In the genomic region with DNA sequence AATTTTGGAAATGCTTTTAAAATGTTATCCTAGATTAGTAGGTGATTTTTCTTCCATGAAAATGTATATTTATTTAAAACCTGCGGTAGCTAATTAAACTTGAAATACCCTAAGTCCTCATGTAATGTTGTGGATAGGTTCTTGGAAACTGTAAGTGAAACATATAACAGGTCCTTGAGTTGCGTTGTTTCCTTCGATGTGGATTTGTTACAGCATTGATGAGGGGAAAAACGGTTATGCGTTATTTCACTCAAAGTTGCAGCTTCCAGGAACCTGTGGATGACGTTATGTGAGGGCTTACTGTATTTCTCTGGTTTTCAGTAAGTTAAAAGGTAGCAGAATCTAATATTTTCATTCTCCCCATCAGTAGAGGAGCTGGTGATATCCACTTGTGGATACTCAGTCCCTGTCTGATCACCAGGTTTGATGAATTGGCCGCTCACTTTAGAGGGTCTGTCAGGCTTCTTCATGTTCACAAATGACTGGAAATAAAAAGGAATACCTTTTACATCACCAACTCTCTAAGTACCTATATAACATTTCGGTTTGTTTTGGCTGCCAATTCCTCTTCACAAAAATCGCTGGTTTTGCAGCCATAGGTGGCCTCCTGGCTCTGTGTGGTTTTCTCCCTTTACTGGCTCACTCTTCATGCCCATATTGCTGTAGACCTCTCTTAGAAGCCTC, we compare ENCODE assay signal across 15 cellular contexts.
DNase-seq lines count a peak whose midpoint lies in the region; ATAC-seq, FAIRE-seq and TF ChIP-seq lines count a peak whose summit lies in the region.
"Had no signal": no experiment of that assay in that cellular context is flagged by ENCODE, and none has a peak within 500 bp of the region (broad histone marks: within the 10 kb centered on the region; RNA-seq: fewer than 3 reads in every experiment).

No MANE protein-coding gene starts in this region.

- H3K4me1 ChIP-seq in keratinocyte (ENCODE audit: control insufficient read depth, extremely low read depth, insufficient read depth, low read length) (peaks cover 60% of the 10 kb centered on the region), rectal smooth muscle tissue (ENCODE audit: control insufficient read depth, insufficient read depth, low read length) (peaks cover 29% of the 10 kb centered on the region)

- H3K4me3 ChIP-seq in AG04450 (ENCODE audit: low read depth, low read length) (no peak overlapping the region), keratinocyte (ENCODE audit: control insufficient read depth in 2 of 3, extremely low read depth in 1 of 3, insufficient read depth in 2 of 3, low read depth in 1 of 3, low read length in 3 of 3) (no peak overlapping the region), rectal smooth muscle tissue (ENCODE audit: low read length) (no peak overlapping the region)
- H3K4me3 ChIP-seq: thyroid gland had no signal

- dilution Hi-C loops in keratinocyte (cut with MboI; ENCODE audit: extremely low pct_ligation_motif_present, low sequenced_read_pairs): no loop called here

- POLR2A ChIA-PET in AG04450 (lab: Yijun Ruan, JAX): no interaction called here
- POLR2A ChIA-PET in naive thymus-derived CD8-positive, alpha-beta T cell (lab: Charles Lee): no interaction called here

- CTCF ChIA-PET in AG04450 (lab: Charles Lee): interaction anchor here (1.5 kb wide), 1 partner anchor 46 kb away, joined by 3 read pairs; no protein-coding TSS in a partner anchor

- peaks cover 35% of the 10 kb centered on the region for H3K4me1 Mint-ChIP-seq in T-helper 17 cell
- H3K4me1 Mint-ChIP-seq in naive thymus-derived CD8-positive, alpha-beta T cell: peaks cover 21 to 57% (median 36%) of the 10 kb centered on the region in 4 donors

- ATAC-seq in T-helper 17 cell: no peak
- ATAC-seq in naive thymus-derived CD8-positive, alpha-beta T cell: no peak
- ATAC-seq: activated CD8-positive, alpha-beta T cell treated with anti-CD3 and anti-CD28 coated beads for 36 hours had no signal

- H3K9me1 ChIP-seq in keratinocyte (ENCODE audit: control insufficient read depth, extremely low read depth, insufficient read depth, low read length): no peaks in the 10 kb centered on the region

- H3K27me3 ChIP-seq in AG04450 (ENCODE audit: control insufficient read depth, insufficient read depth, low read length) (no peaks in the 10 kb centered on the region), keratinocyte (ENCODE audit: control insufficient read depth, extremely low read depth, insufficient read depth, low read length) (no peaks in the 10 kb centered on the region), rectal smooth muscle tissue (ENCODE audit: control insufficient read depth, insufficient read depth, low read length) (no peaks in the 10 kb centered on the region)
- H3K27me3 ChIP-seq: thyroid gland had no signal

- H4K20me1 ChIP-seq in keratinocyte (ENCODE audit: control insufficient read depth, extremely low read depth, insufficient read depth, low read length): no peaks in the 10 kb centered on the region

- no peak for DNase-seq in AG04450 (ENCODE audit: low read depth, low spot score)
- DNase-seq in T-helper 17 cell: no peak
- no peak for DNase-seq in keratinocyte (ENCODE audit: low read depth, low spot score)
- no peak for DNase-seq in naive thymus-derived CD8-positive, alpha-beta T cell
- no peak for DNase-seq in T-helper 9 cell
- DNase-seq in DMS 273 treated with DMSO at 0.1 percent for 48 hours (lab: John Stamatoyannopoulos, UW): no peak
- DNase-seq in NCI-H2227 treated with DMSO at 0.1 percent for 48 hours (lab: John Stamatoyannopoulos, UW): no peak
- DNase-seq: activated CD8-positive, alpha-beta T cell treated with anti-CD3 and anti-CD28 coated beads for 36 hours; activated gamma-delta T cell; DMS79; NCI-H1436; NCI-H524 treated with DMSO at 0.1 percent for 48 hours; T1000; thyroid gland had no signal

- no peaks in the 10 kb centered on the region for H3K9me3 Mint-ChIP-seq in naive thymus-derived CD8-positive, alpha-beta T cell
- H3K9me3 Mint-ChIP-seq: activated CD8-positive, alpha-beta T cell treated with anti-CD3 and anti-CD28 coated beads for 36 hours had no signal

- TF ChIP-seq CTCF in AG04450 (IDR thresholded peaks at IDR 0.05; ENCODE audit: low read depth, low read length) (no peak), keratinocyte (optimal IDR thresholded peaks at IDR 0.05 in 1 of 3, IDR thresholded peaks at IDR 0.05 in 1 of 3, conservative IDR thresholded peaks at IDR 0.05 in 1 of 3; ENCODE audit: extremely low read depth in 1 of 3, insufficient read depth in 2 of 3, low read length in 3 of 3) (no peak)

- no peak overlapping the region for H3K4me2 ChIP-seq in keratinocyte (ENCODE audit: control insufficient read depth, extremely low read depth, insufficient read depth, low read depth, low read length)

- no peaks in the 10 kb centered on the region for H3K9me3 ChIP-seq in AG04450 (ENCODE audit: control insufficient read depth, insufficient read depth, low read length)
- no peaks in the 10 kb centered on the region for H3K9me3 ChIP-seq in T-helper 17 cell (ENCODE audit: control insufficient read depth, low read length, poor library complexity, severe bottlenecking)
- H3K9me3 ChIP-seq in keratinocyte (ENCODE audit: control insufficient read depth, low read depth, low read length): no peaks in the 10 kb centered on the region
- H3K9me3 ChIP-seq: thyroid gland had no signal

- H3K79me2 ChIP-seq in keratinocyte (ENCODE audit: control insufficient read depth, insufficient read depth, low read length): peaks cover 66% of the 10 kb centered on the region

- H3K27ac Mint-ChIP-seq in T-helper 17 cell: peak overlapping the region; percentile 88
- peak overlapping the region in 1 of 10 donors; percentile 46 for H3K27ac Mint-ChIP-seq in naive thymus-derived CD8-positive, alpha-beta T cell
- H3K27ac Mint-ChIP-seq: activated CD8-positive, alpha-beta T cell treated with anti-CD3 and anti-CD28 coated beads for 36 hours had no signal

- no peak overlapping the region for H3K4me3 Mint-ChIP-seq in T-helper 17 cell
- H3K4me3 Mint-ChIP-seq in naive thymus-derived CD8-positive, alpha-beta T cell: no peak overlapping the region
- H3K4me3 Mint-ChIP-seq: activated CD8-positive, alpha-beta T cell treated with anti-CD3 and anti-CD28 coated beads for 36 hours had no signal

- no peak overlapping the region for H2AFZ ChIP-seq in keratinocyte (ENCODE audit: control insufficient read depth, low read length)

- FAIRE-seq in keratinocyte (lab: Jason Lieb, UNC): no peak

- H3K9ac ChIP-seq in keratinocyte (ENCODE audit: control insufficient read depth, extremely low read depth, insufficient read depth, low read length) (no peak overlapping the region), rectal smooth muscle tissue (ENCODE audit: low read length) (no peak overlapping the region)

- no peaks in the 10 kb centered on the region for H3K27me3 Mint-ChIP-seq in T-helper 17 cell
- no peaks in the 10 kb centered on the region for H3K27me3 Mint-ChIP-seq in naive thymus-derived CD8-positive, alpha-beta T cell
- H3K27me3 Mint-ChIP-seq: activated CD8-positive, alpha-beta T cell treated with anti-CD3 and anti-CD28 coated beads for 36 hours had no signal

- H3K36me3 ChIP-seq in keratinocyte (ENCODE audit: control insufficient read depth in 2 of 2, extremely low read depth in 1 of 2, insufficient read depth in 2 of 2, low read length in 2 of 2) (no peaks in the 10 kb centered on the region), rectal smooth muscle tissue (ENCODE audit: control insufficient read depth, insufficient read depth, low read length) (no peaks in the 10 kb centered on the region)
- H3K36me3 ChIP-seq: thyroid gland had no signal

- H3K27ac ChIP-seq in AG04450 (ENCODE audit: low read depth, low read length) (peak overlapping the region; percentile 91), keratinocyte (ENCODE audit: control insufficient read depth, insufficient read depth, low read length) (peak overlapping the region; percentile 90), rectal smooth muscle tissue (ENCODE audit: low read depth, low read length) (peak overlapping the region; percentile 22)

- H3K36me3 Mint-ChIP-seq in T-helper 17 cell (ENCODE audit: low read depth): peaks cover 2% of the 10 kb centered on the region
- peaks cover 0 to 6% (median 4%) of the 10 kb centered on the region in 3 donors for H3K36me3 Mint-ChIP-seq in naive thymus-derived CD8-positive, alpha-beta T cell

Comparison
In these comparisons a context has a peak if more than half of its experiments do, and no peak if none do; other contexts are left out.
1. H3K27ac ChIP-seq: peak in every context shown above with its lines; median percentile 91 in AG04450; 90 in keratinocyte; 22 in rectal smooth muscle tissue.